17 cellular contexts compared by ENCODE assay signal in the genomic region with DNA sequence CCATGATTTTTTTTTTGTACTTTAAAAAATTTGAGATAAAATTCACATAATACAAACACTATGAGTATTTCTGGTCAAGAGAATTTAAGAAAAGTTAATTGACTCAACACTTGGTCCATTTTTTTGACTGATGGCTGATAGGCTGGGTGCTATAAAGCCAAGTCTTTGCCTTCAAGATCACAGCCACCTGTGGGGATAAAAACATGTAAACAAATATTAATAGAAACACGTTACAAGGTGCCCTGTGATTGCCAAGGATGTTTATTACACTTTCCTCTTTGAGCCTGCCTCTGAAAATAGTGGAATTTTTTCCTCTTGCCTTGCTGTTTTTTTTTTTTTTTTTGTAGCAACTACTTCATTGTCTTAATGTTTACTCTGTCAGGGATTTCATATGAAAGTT.
DNase-seq lines count a peak whose midpoint lies in the region; ATAC-seq, FAIRE-seq and TF ChIP-seq lines count a peak whose summit lies in the region.
"Had no signal": no experiment of that assay in that cellular context is flagged by ENCODE, and none has a peak within 500 bp of the region (broad histone marks: within the 10 kb centered on the region; RNA-seq: fewer than 3 reads in every experiment).

No MANE protein-coding gene starts in this region.

- H3K23me2 ChIP-seq in H9 (ENCODE audit: insufficient read length, low read depth, low read length, poor library complexity, severe bottlenecking) (no peaks in the 10 kb centered on the region), H1 (ENCODE audit: low read depth, low read length) (no peaks in the 10 kb centered on the region)

- H3K23ac ChIP-seq in H9 (ENCODE audit: insufficient read length, low read depth, low read length), result no peak overlapping the region
- no peak overlapping the region for H3K23ac ChIP-seq in H1 (ENCODE audit: insufficient read length)

- H2BK15ac ChIP-seq in H9 (ENCODE audit: low read depth, low read length) (no peak overlapping the region), H1 (ENCODE audit: low read length) (no peak overlapping the region)

- no peak for TF ChIP-seq EP300 in H1 (IDR thresholded peaks at IDR 0.05; ENCODE audit: borderline replicate concordance in 1 of 2, low read depth in 2 of 2, low read length in 2 of 2)

- H4K20me1 ChIP-seq in H9 (ENCODE audit: control insufficient read depth, insufficient read depth, insufficient read length), result no peaks in the 10 kb centered on the region
- no peaks in the 10 kb centered on the region for H4K20me1 ChIP-seq in H1 (replicated peaks in 1 of 2; ENCODE audit: control insufficient read depth in 1 of 2, insufficient read depth in 2 of 2, low read length in 2 of 2)

- H3K79me2 ChIP-seq in H9 (ENCODE audit: insufficient read depth, low read length), result peaks cover 2% of the 10 kb centered on the region; the same call in 1 of the 2 replicates
- H3K79me2 ChIP-seq in H1 (ENCODE audit: control insufficient read depth in 1 of 2, insufficient read depth in 2 of 2, low read length in 2 of 2), result peaks cover 0 to 83% of the 10 kb centered on the region in 2 experiments; a peak in 3 of 4 replicates

- H4K8ac ChIP-seq in H9 (replicated peaks; ENCODE audit: insufficient read length, low read depth, low read length) (no peak overlapping the region), H1 (ENCODE audit: extremely low read depth, insufficient read depth, low read length) (no peak overlapping the region)

- H3K9me3 ChIP-seq in H9 (ENCODE audit: control insufficient read depth, low read depth, low read length), result no peaks in the 10 kb centered on the region
- H3K9me3 ChIP-seq in H1 (ENCODE audit: insufficient read depth in 2 of 2, low read depth in 1 of 2, low read length in 1 of 2), result no peaks in the 10 kb centered on the region
- no peaks in the 10 kb centered on the region for H3K9me3 ChIP-seq in gastrocnemius medialis

- no peak overlapping the region for H2BK12ac ChIP-seq in H9 (ENCODE audit: insufficient read length, low read depth, low read length)
- H2BK12ac ChIP-seq in H1 (ENCODE audit: low read depth, low read length), result no peak overlapping the region

- POLR2A ChIA-PET in H1 (lab: Charles Lee; ENCODE audit: partially characterized antibody), result no interaction called here

- H3K4me2 ChIP-seq in H9 (ENCODE audit: insufficient read depth, insufficient read length, low read length), result no peak overlapping the region
- H3K4me2 ChIP-seq in H1 (ENCODE audit: insufficient read depth in 1 of 2, low read depth in 2 of 2, low read length in 2 of 2), result no peak overlapping the region

- no peak overlapping the region for H3K18ac ChIP-seq in H9 (ENCODE audit: insufficient read length, low read depth, low read length)
- no peak overlapping the region for H3K18ac ChIP-seq in H1 (ENCODE audit: extremely low read depth, low read length)

- no peak overlapping the region for H2AK5ac ChIP-seq in H9 (ENCODE audit: insufficient read length, low read length)
- H2AK5ac ChIP-seq in H1 (ENCODE audit: low read depth, low read length), result no peak overlapping the region

- H2BK120ac ChIP-seq in H9 (ENCODE audit: low read depth, low read length, poor library complexity, severe bottlenecking) (no peak overlapping the region), H1 (replicated peaks; ENCODE audit: low read depth, low read length) (no peak overlapping the region)

- no peak overlapping the region for H3K4me3 Mint-ChIP-seq in H9
- H3K4me3 Mint-ChIP-seq: CD4-positive, alpha-beta memory T cell had no signal

- H4K91ac ChIP-seq in H9 (ENCODE audit: insufficient read length, low read depth, low read length), result no peak overlapping the region
- no peak overlapping the region for H4K91ac ChIP-seq in H1 (replicated peaks; ENCODE audit: insufficient read length, low read length)

- H2AFZ ChIP-seq in H9 (ENCODE audit: low read length) (no peak overlapping the region), H1 (ENCODE audit: low read length) (no peak overlapping the region)
- H2AFZ ChIP-seq: GM23248 had no signal

- H3K27ac Mint-ChIP-seq in H9, result peak overlapping the region in 2 of 3 experiments; percentile 14 to 31; a peak in 1 of 7 replicates
- H3K27ac Mint-ChIP-seq: CD4-positive, alpha-beta memory T cell had no signal

- peak; percentile 40 to 88 for ATAC-seq in gastrocnemius medialis
- ATAC-seq: GM12878 had no signal

- H2BK5ac ChIP-seq in H9 (ENCODE audit: insufficient read length, low read length) (no peak overlapping the region), H1 (ENCODE audit: low read depth, low read length) (no peak overlapping the region)

- TF ChIP-seq CTCF in H9 (conservative IDR thresholded peaks at IDR 0.05), result no peak
- TF ChIP-seq CTCF in H1 (IDR thresholded peaks at IDR 0.05; ENCODE audit: control extremely low read depth in 1 of 3, insufficient read depth in 1 of 3, low read depth in 1 of 3, low read length in 3 of 3), result no peak
- no peak for TF ChIP-seq CTCF in gastrocnemius medialis (IDR thresholded peaks at IDR 0.05 in 4 of 5, conservative IDR thresholded peaks at IDR 0.05 in 1 of 5)
- no peak for TF ChIP-seq CTCF in lower leg skin (IDR thresholded peaks at IDR 0.05)

- no peaks in the 10 kb centered on the region; a peak in 2 of 7 replicates for H3K36me3 Mint-ChIP-seq in H9 (ENCODE audit: insufficient read depth in 1 of 3, low read depth in 3 of 3)
- H3K36me3 Mint-ChIP-seq: CD4-positive, alpha-beta memory T cell had no signal

- H3K4me1 ChIP-seq in H9 (ENCODE audit: insufficient read depth, low read length), result peaks cover 9% of the 10 kb centered on the region; the same call in 1 of the 2 replicates
- H3K4me1 ChIP-seq in H1 (replicated peaks in 1 of 4; ENCODE audit: control insufficient read depth in 3 of 4, insufficient read depth in 4 of 4, low read length in 3 of 4), result peaks cover 2 to 11% (median 6%) of the 10 kb centered on the region in 4 experiments; a peak in 4 of 7 replicates
- peaks cover 51 to 75% of the 10 kb centered on the region in 2 donors for H3K4me1 ChIP-seq in gastrocnemius medialis

- no peaks in the 10 kb centered on the region for H3K9me3 Mint-ChIP-seq in H9

- H3K14ac ChIP-seq in H9 (ENCODE audit: insufficient read depth, low read length) (no peak overlapping the region), H1 (ENCODE audit: insufficient read length) (no peak overlapping the region)

- H3K4me1 Mint-ChIP-seq in H9, result peaks cover 33 to 40% of the 10 kb centered on the region in 2 experiments
- H3K4me1 Mint-ChIP-seq: CD4-positive, alpha-beta memory T cell had no signal

- H3K9ac ChIP-seq in H9 (ENCODE audit: extremely low read depth, insufficient read length, low read length) (no peak overlapping the region), H1 (replicated peaks in 1 of 4; ENCODE audit: extremely low read depth in 1 of 4, low read depth in 3 of 4, low read length in 3 of 4) (no peak overlapping the region)
- H3K9ac ChIP-seq: GM23248 had no signal

- no peak for TF ChIP-seq POLR2A in H1 (IDR thresholded peaks at IDR 0.05; ENCODE audit: control extremely low read depth in 1 of 2, low read depth in 2 of 2, low read length in 2 of 2)
- no peak for TF ChIP-seq POLR2A in gastrocnemius medialis (IDR thresholded peaks at IDR 0.05)
- TF ChIP-seq POLR2A in lower leg skin (IDR thresholded peaks at IDR 0.05), result no peak

- H3K56ac ChIP-seq in H9 (ENCODE audit: insufficient read length, low read depth, low read length) (no peak overlapping the region), H1 (replicated peaks; ENCODE audit: insufficient read length, low read depth, low read length) (no peak overlapping the region)

- in situ Hi-C loops in gastrocnemius medialis (cut with MboI; ENCODE audit: low sequenced_read_pairs in 4 of 4), result no loop called here

- H3K27me3 ChIP-seq in H9 (ENCODE audit: insufficient read depth, low read length) (no peaks in the 10 kb centered on the region), H1 (replicated peaks in 1 of 4; ENCODE audit: control insufficient read depth in 3 of 4, extremely low read depth in 1 of 4, insufficient read depth in 3 of 4, low read length in 3 of 4) (no peaks in the 10 kb centered on the region), gastrocnemius medialis (no peaks in the 10 kb centered on the region)

- TF ChIP-seq RAD21 in H1 (IDR thresholded peaks at IDR 0.05 in 1 of 2, conservative IDR thresholded peaks at IDR 0.05 in 1 of 2; ENCODE audit: low read depth in 2 of 2, low read length in 2 of 2), result no peak

- H3K4ac ChIP-seq in H9 (ENCODE audit: low read depth, low read length), result no peak overlapping the region
- H3K4ac ChIP-seq in H1 (replicated peaks; ENCODE audit: insufficient read length, low read depth, low read length), result no peak overlapping the region

- CTCF ChIA-PET in H1 (lab: Charles Lee; ENCODE audit: partially characterized antibody), result interaction anchor here (0.7 to 2.7 kb wide), 3 partner anchors 12 to 61 kb away, joined by 3 to 6 read pairs (median 3); no protein-coding TSS in a partner anchor

- no peak for DNase-seq in H9
- no peak for DNase-seq in H1 (ENCODE audit: low read depth in 1 of 2, low spot score in 2 of 2)
- peak in 1 of 2 donors; percentile 9 for DNase-seq in gastrocnemius medialis
- DNase-seq in HUDEP-2 (lab: John Stamatoyannopoulos, UW; ENCODE audit: unreplicated experiment in 76 of 76), result no peak
- DNase-seq in lower leg skin (ENCODE audit: low spot score in 2 of 2), result no peak
- DNase-seq in NCI-H345 (lab: John Stamatoyannopoulos, UW), result no peak
- DNase-seq: C1 segment of cervical spinal cord; Calu3; CD4-positive, alpha-beta memory T cell; COR-L47; DND-41; GDM1; HCEC 1CT had no signal

- no peaks in the 10 kb centered on the region for H3K79me1 ChIP-seq in H9 (ENCODE audit: insufficient read depth, low read depth, low read length, poor library complexity, severe bottlenecking)
- H3K79me1 ChIP-seq in H1 (ENCODE audit: low read depth, low read length), result peaks cover 2% of the 10 kb centered on the region; the same call in 1 of the 2 replicates

- no peaks in the 10 kb centered on the region for H3K36me3 ChIP-seq in H1 (ENCODE audit: control insufficient read depth in 2 of 4, insufficient read depth in 4 of 4, low read length in 3 of 4)
- H3K36me3 ChIP-seq in gastrocnemius medialis, result no peaks in the 10 kb centered on the region

- no peak overlapping the region for H3K27ac ChIP-seq in H9 (ENCODE audit: insufficient read length, low read depth, low read length)
- no peak overlapping the region for H3K27ac ChIP-seq in H1 (ENCODE audit: low read depth, low read length)
- peak overlapping the region; percentile 55 to 78 (median 64) for H3K27ac ChIP-seq in gastrocnemius medialis
- H3K27ac ChIP-seq: GM23248 had no signal

- peak; percentile 48 for FAIRE-seq in H1 (lab: Jason Lieb, UNC)
- FAIRE-seq: GM12878, GM19239, H54 had no signal

- no peak overlapping the region for H3T11ph ChIP-seq in H9 (ENCODE audit: low read length)

- no peak overlapping the region for H2BK20ac ChIP-seq in H9 (ENCODE audit: low read depth, low read length, poor library complexity, severe bottlenecking)
- no peak overlapping the region for H2BK20ac ChIP-seq in H1 (ENCODE audit: low read length)

- intact Hi-C loops in gastrocnemius medialis (cut with DNase I; ENCODE audit: low total_unique reads), result no loop called here
- intact Hi-C loops in lower leg skin (cut with DNase I; ENCODE audit: low total_unique reads), result no loop called here

- no CpG with 5 or more reads among the region's 1 CpG for WGBS in H9 (ENCODE audit: extremely low coverage, insufficient read length, low lambda C conversion rate)
- WGBS in H1 (ENCODE audit: extremely low coverage in 1 of 2, insufficient coverage in 1 of 2, insufficient read length in 1 of 2, insufficient replicate concordance in 2 of 2, low coverage in 1 of 2, low lambda C conversion rate in 2 of 2, missing lambda C conversion rate in 1 of 2), 2 experiments, result 90% methylated on average over 1 of the region's 1 CpG; no CpG with 5 or more reads in 1 of the 2 experiments
- 33 to 41% methylated on average over 1 of the region's 1 CpG for WGBS in lower leg skin, 2 donors

- H3K4me3 ChIP-seq in H1 (ENCODE audit: extremely low read depth in 1 of 4, insufficient read depth in 2 of 4, low read depth in 3 of 4, low read length in 4 of 4) (no peak overlapping the region), gastrocnemius medialis (no peak overlapping the region), lower leg skin (ENCODE audit: low read depth, poor library complexity, severe bottlenecking) (no peak overlapping the region)
- H3K4me3 ChIP-seq: GM12878, GM23248 had no signal

- H4K5ac ChIP-seq in H9 (ENCODE audit: insufficient read length, low read depth, low read length), result no peak overlapping the region
- H4K5ac ChIP-seq in H1 (ENCODE audit: insufficient read length, low read depth, low read length), result no peak overlapping the region

- no peaks in the 10 kb centered on the region for H3K27me3 Mint-ChIP-seq in H9 (ENCODE audit: low read depth)

Comparison
In these comparisons a context has a peak if more than half of its experiments do, and no peak if none do; other contexts are left out.
1. H3K27ac ChIP-seq: peak in gastrocnemius medialis (4 of 4); none in H9 (single experiment) and H1 (single experiment).